Comparison of ENCODE assay signal across 11 cellular contexts in genomic region chr21:41427556-41427955, GRCh38. TPM values are rescaled to one million over a fixed set of nuclear protein-coding genes. Genes with fewer than 3 reads are reported as not detected.
DNase-seq lines count a peak whose midpoint lies in the region; ATAC-seq and TF ChIP-seq lines count a peak whose summit lies in the region.
"Had no signal": no experiment of that assay in that cellular context is flagged by ENCODE, and none has a peak within 500 bp of the region (broad histone marks: within the 10 kb centered on the region; RNA-seq: fewer than 3 reads in every experiment).

No MANE protein-coding gene starts in this region.

- no peak overlapping the region for H2BK120ac ChIP-seq in mesendoderm (ENCODE audit: low read depth, low read length)

- H3K79me1 ChIP-seq in mesendoderm (ENCODE audit: low read length) = no peaks in the 10 kb centered on the region

- no peak overlapping the region for H4K5ac ChIP-seq in mesendoderm (ENCODE audit: low read length)

- no peak overlapping the region for H3K4ac ChIP-seq in mesendoderm (ENCODE audit: low read depth, low read length)

- CTCF ChIA-PET in activated CD8-positive, alpha-beta T cell treated with anti-CD3 and anti-CD28 coated beads, Interleukin-2, amount 10 ng/mL, durations not matched to agents 7 days and 5 days (lab: Charles Lee) = interaction anchor here (1.1 to 1.9 kb wide), 2 partner anchors 16 to 144 kb away, joined by 4 to 8 read pairs; no protein-coding TSS in a partner anchor

- ATAC-seq in CD4-positive, CD25-positive, alpha-beta regulatory T cell (ENCODE audit: low read depth in 2 of 2) = no peak
- ATAC-seq in activated CD8-positive, alpha-beta T cell treated with anti-CD3 and anti-CD28 coated beads, Interleukin-2, amount 10 ng/mL, durations not matched to agents 7 days and 5 days = no peak

- H3K23ac ChIP-seq in mesendoderm (ENCODE audit: low read length) = no peak overlapping the region

- H3K27ac Mint-ChIP-seq in CD4-positive, CD25-positive, alpha-beta regulatory T cell = peak overlapping the region; percentile 98 to 100 (median 98)
- H3K27ac Mint-ChIP-seq in activated CD8-positive, alpha-beta T cell treated with anti-CD3 and anti-CD28 coated beads, Interleukin-2, amount 10 ng/mL, durations not matched to agents 7 days and 5 days = peak overlapping the region; percentile 100

- no peak overlapping the region for H2BK15ac ChIP-seq in mesendoderm (replicated peaks; ENCODE audit: low read depth)

- H3K9me3 Mint-ChIP-seq in CD4-positive, CD25-positive, alpha-beta regulatory T cell = no peaks in the 10 kb centered on the region
- no peaks in the 10 kb centered on the region for H3K9me3 Mint-ChIP-seq in activated CD8-positive, alpha-beta T cell treated with anti-CD3 and anti-CD28 coated beads, Interleukin-2, amount 10 ng/mL, durations not matched to agents 7 days and 5 days (ENCODE audit: insufficient read depth)

- no peak overlapping the region for H3K9ac ChIP-seq in mesendoderm (ENCODE audit: low read length)

- no peak overlapping the region for H3K18ac ChIP-seq in mesendoderm (ENCODE audit: low read length)

- H2BK5ac ChIP-seq in mesendoderm (ENCODE audit: low read length) = no peak overlapping the region

- no CpG with 5 or more reads among the region's 8 CpGs for WGBS in mesendoderm (ENCODE audit: extremely low coverage, insufficient coverage, low lambda C conversion rate)

- peak overlapping the region; percentile 95 to 98 (median 98) for H3K4me3 Mint-ChIP-seq in CD4-positive, CD25-positive, alpha-beta regulatory T cell
- H3K4me3 Mint-ChIP-seq in activated CD8-positive, alpha-beta T cell treated with anti-CD3 and anti-CD28 coated beads, Interleukin-2, amount 10 ng/mL, durations not matched to agents 7 days and 5 days = peak overlapping the region; percentile 94

- no peaks in the 10 kb centered on the region for H3K27me3 ChIP-seq in CD4-positive, CD25-positive, alpha-beta regulatory T cell (ENCODE audit: control insufficient read depth, insufficient read depth, low read length)
- H3K27me3 ChIP-seq in GM06990 (replicated peaks; ENCODE audit: control insufficient read depth, insufficient read depth, low read length) (no peaks in the 10 kb centered on the region), mononuclear cell (ENCODE audit: insufficient read depth, low read length) (no peaks in the 10 kb centered on the region), mesendoderm (ENCODE audit: insufficient read depth, low read length, poor library complexity) (peaks cover 10% of the 10 kb centered on the region)
- H3K27me3 ChIP-seq: SJCRH30, stomach had no signal

- H3K36me3 ChIP-seq in CD4-positive, CD25-positive, alpha-beta regulatory T cell (ENCODE audit: control insufficient read depth, insufficient read depth, low read length) = peaks cover 39% of the 10 kb centered on the region
- peaks cover 33% of the 10 kb centered on the region for H3K36me3 ChIP-seq in GM06990 (ENCODE audit: control insufficient read depth, insufficient read depth, low read length)
- H3K36me3 ChIP-seq in mesendoderm (ENCODE audit: control insufficient read depth, insufficient read depth, low read length) = no peaks in the 10 kb centered on the region
- H3K36me3 ChIP-seq: SJCRH30 had no signal

- H3K4me1 Mint-ChIP-seq in CD4-positive, CD25-positive, alpha-beta regulatory T cell = peaks cover 19 to 63% (median 44%) of the 10 kb centered on the region in 4 donors
- peaks cover 81% of the 10 kb centered on the region for H3K4me1 Mint-ChIP-seq in activated CD8-positive, alpha-beta T cell treated with anti-CD3 and anti-CD28 coated beads, Interleukin-2, amount 10 ng/mL, durations not matched to agents 7 days and 5 days (ENCODE audit: low read depth)

- no peak overlapping the region for H3K4me2 ChIP-seq in mesendoderm (ENCODE audit: low read length)

- peaks cover 25% of the 10 kb centered on the region for H3K4me1 ChIP-seq in CD4-positive, CD25-positive, alpha-beta regulatory T cell (ENCODE audit: control insufficient read depth, insufficient read depth, low read length, poor library complexity, severe bottlenecking)
- H3K4me1 ChIP-seq in mononuclear cell (ENCODE audit: insufficient read depth, low read length) = peaks cover 79% of the 10 kb centered on the region
- no peaks in the 10 kb centered on the region for H3K4me1 ChIP-seq in mesendoderm (ENCODE audit: control insufficient read depth, low read depth, low read length)
- H3K4me1 ChIP-seq: SJCRH30 had no signal

- POLR2A ChIA-PET in activated CD8-positive, alpha-beta T cell treated with anti-CD3 and anti-CD28 coated beads, Interleukin-2, amount 10 ng/mL, durations not matched to agents 7 days and 5 days (lab: Charles Lee) = interaction anchor here (0.7 to 10.3 kb wide), 9 partner anchors 9 to 612 kb away, joined by 3 to 178 read pairs (median 8); partner anchors contain the start of gene MX2

- no peak for DNase-seq in CD4-positive, CD25-positive, alpha-beta regulatory T cell
- DNase-seq in GM06990 (ENCODE audit: extremely low read depth, insufficient read length) (no peak), iPS-NIHi11 (ENCODE audit: low spot score) (no peak), NCI-H526 treated with DMSO at 0.1 percent for 48 hours (lab: John Stamatoyannopoulos, UW) (no peak), mesendoderm (no peak)
- DNase-seq in activated CD8-positive, alpha-beta T cell treated with anti-CD3 and anti-CD28 coated beads, Interleukin-2, amount 10 ng/mL, durations not matched to agents 7 days and 5 days = no peak
- DNase-seq: Caco-2; NK-92 treated with Interleukin-12 subunit alpha and Interleukin-12 subunit beta, amount 100 ng/mL, for 24 hours; SJCRH30; stomach had no signal

- no peak overlapping the region for H3K56ac ChIP-seq in mesendoderm (ENCODE audit: low read length)

- no peak for TF ChIP-seq CTCF in GM06990 (IDR thresholded peaks at IDR 0.05; ENCODE audit: insufficient read depth, low read length, poor library complexity, severe bottlenecking)

- H3K27me3 Mint-ChIP-seq in CD4-positive, CD25-positive, alpha-beta regulatory T cell = no peaks in the 10 kb centered on the region
- H3K27me3 Mint-ChIP-seq in activated CD8-positive, alpha-beta T cell treated with anti-CD3 and anti-CD28 coated beads, Interleukin-2, amount 10 ng/mL, durations not matched to agents 7 days and 5 days (ENCODE audit: low read depth) = no peaks in the 10 kb centered on the region

- no peaks in the 10 kb centered on the region for H3K9me3 ChIP-seq in CD4-positive, CD25-positive, alpha-beta regulatory T cell (ENCODE audit: control insufficient read depth in 2 of 2, low read length in 2 of 2)
- no peaks in the 10 kb centered on the region for H3K9me3 ChIP-seq in mononuclear cell (ENCODE audit: low read depth, low read length)
- H3K9me3 ChIP-seq: Caco-2, SJCRH30, stomach had no signal

- peaks cover 30% of the 10 kb centered on the region for H3K36me3 Mint-ChIP-seq in CD4-positive, CD25-positive, alpha-beta regulatory T cell
- H3K36me3 Mint-ChIP-seq in activated CD8-positive, alpha-beta T cell treated with anti-CD3 and anti-CD28 coated beads, Interleukin-2, amount 10 ng/mL, durations not matched to agents 7 days and 5 days (ENCODE audit: low read depth) = peaks cover 80% of the 10 kb centered on the region

- no peak overlapping the region for H2AK5ac ChIP-seq in mesendoderm (ENCODE audit: low read length)

- H3K27ac ChIP-seq in CD4-positive, CD25-positive, alpha-beta regulatory T cell (ENCODE audit: insufficient read depth, low read length, poor library complexity, severe bottlenecking) = peak overlapping the region; percentile 79
- H3K27ac ChIP-seq in mesendoderm (ENCODE audit: low read depth, low read length) = no peak overlapping the region
- H3K27ac ChIP-seq: SJCRH30 had no signal

- no peak overlapping the region for H4K8ac ChIP-seq in mesendoderm (ENCODE audit: low read depth, low read length)

- H3K79me2 ChIP-seq in mesendoderm (ENCODE audit: control insufficient read depth, insufficient read depth, low read length) = no peaks in the 10 kb centered on the region

- H3K4me3 ChIP-seq in CD4-positive, CD25-positive, alpha-beta regulatory T cell (ENCODE audit: low read depth, low read length) = peak overlapping the region; percentile 75
- H3K4me3 ChIP-seq in GM06990 (replicated peaks; ENCODE audit: low read depth, low read length) (peak overlapping the region; percentile 97), mononuclear cell (ENCODE audit: low read length) (peak overlapping the region; percentile 84), mesendoderm (ENCODE audit: low read length) (no peak overlapping the region)
- H3K4me3 ChIP-seq: SJCRH30 had no signal

RNA-seq across cellular contexts. Expression of gene MX1, which starts 1.5 kb away (rescaled TPM):
- total RNA-seq in CD4-positive, CD25-positive, alpha-beta regulatory T cell = 111 TPM
- 100 to 1,000 TPM in 1 of 4 donors, 10 to 100 TPM in 3; 82.5 to 137 (median 89.4) TPM for polyA plus RNA-seq in CD4-positive, CD25-positive, alpha-beta regulatory T cell
- total RNA-seq in activated CD8-positive, alpha-beta T cell treated with anti-CD3 and anti-CD28 coated beads, Interleukin-2, amount 10 ng/mL, durations not matched to agents 7 days and 5 days = 100 to 1,000 TPM; 563 to 584 TPM
- 77.8 TPM for total RNA-seq in mononuclear cell
- polyA plus RNA-seq in mesendoderm (2013, experiment 1 of 2) = 0.67 TPM
- polyA plus RNA-seq in mesendoderm (2013, experiment 2 of 2) = 0.67 TPM
- total RNA-seq: SJCRH30 had no signal
